Comparison of ENCODE assay signal across 1 cellular context in the genomic region with DNA sequence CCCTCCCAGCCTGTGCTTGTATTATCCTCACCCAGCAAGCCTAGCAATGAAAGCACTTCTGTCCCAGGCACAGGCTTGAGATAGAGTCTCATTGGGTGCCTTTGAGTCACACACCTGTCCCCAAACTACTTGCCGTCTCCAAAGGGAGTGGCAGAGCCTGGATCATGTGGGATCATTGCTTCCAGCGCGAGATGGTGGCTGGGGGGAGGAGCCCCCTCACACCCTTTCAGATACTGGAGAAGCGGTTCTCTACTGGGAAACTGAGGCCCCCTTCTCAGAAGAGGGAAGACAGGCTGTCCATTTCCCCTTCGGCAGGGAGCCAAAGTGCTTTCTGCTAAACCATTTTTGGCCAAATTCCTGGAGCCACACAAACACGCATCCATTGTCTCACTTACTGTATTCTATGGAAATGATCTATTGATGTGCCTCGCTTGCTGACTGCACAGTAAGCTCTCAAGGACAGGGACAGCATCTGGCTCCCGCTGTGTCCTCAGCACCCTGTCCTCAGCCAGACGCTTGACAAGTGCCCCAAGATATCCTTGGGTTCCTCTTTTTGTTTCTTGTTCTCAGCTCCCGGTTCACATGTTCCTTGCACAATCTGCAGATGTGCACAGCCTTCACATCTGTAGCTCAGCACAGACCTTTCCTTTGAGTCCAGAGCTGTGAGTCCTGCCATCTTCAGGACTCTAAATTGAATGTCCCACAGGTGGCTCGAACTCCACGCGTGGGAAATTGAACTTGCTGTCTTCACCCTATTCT.
TF ChIP-seq lines count a peak whose summit lies in the region.

No MANE protein-coding gene starts in this region.

TF ChIP-seq in IMR-90, 13 proteins besides CTCF, POLR2A, EP300 and RAD21:
- no peak for TF ChIP-seq CHD1 (IDR thresholded peaks at IDR 0.05; ENCODE audit: low read depth, low read length)
- TF ChIP-seq MAFK (IDR thresholded peaks at IDR 0.05; ENCODE audit: low read depth, low read length): no peak
- no peak for TF ChIP-seq SMC3 (IDR thresholded peaks at IDR 0.05; ENCODE audit: low read depth, low read length)
- TF ChIP-seq CEBPB (IDR thresholded peaks at IDR 0.05; ENCODE audit: low read depth, low read length): no peak
- TF ChIP-seq RCOR1 (IDR thresholded peaks at IDR 0.05; ENCODE audit: insufficient replicate concordance, low read length): no peak
- TF ChIP-seq ELK1 (IDR thresholded peaks at IDR 0.05; ENCODE audit: borderline replicate concordance, low read depth, low read length): no peak
- TF ChIP-seq FOS (IDR thresholded peaks at IDR 0.05; ENCODE audit: low read depth, low read length): no peak
- no peak for TF ChIP-seq BHLHE40 (IDR thresholded peaks at IDR 0.05; ENCODE audit: low read depth, low read length)
- no peak for TF ChIP-seq RFX5 (IDR thresholded peaks at IDR 0.05; ENCODE audit: low read depth, low read length)
